17 cellular contexts compared by ENCODE assay signal in genomic region chr16:19875900-19876299, GRCh38. TPM values are rescaled to one million over a fixed set of nuclear protein-coding genes. Genes with fewer than 3 reads are reported as not detected.
A peak's percentile ranks its signal among the peaks of the same experiment; 100 is the strongest.
DNase-seq lines count a peak whose midpoint lies in the region; TF ChIP-seq lines count a peak whose summit lies in the region.
"Had no signal": no experiment of that assay in that cellular context is flagged by ENCODE, and none has a peak within 500 bp of the region (broad histone marks: within the 10 kb centered on the region; RNA-seq: fewer than 3 reads in every experiment).

No MANE protein-coding gene starts in this region.

- peaks cover 38% of the 10 kb centered on the region for H3K36me3 ChIP-seq in left ventricle myocardium inferior
- H3K36me3 ChIP-seq in neural progenitor cell, result no peaks in the 10 kb centered on the region
- H3K36me3 ChIP-seq in stomach, result peaks cover 9 to 41% (median 25%) of the 10 kb centered on the region in 4 donors

- H3K27ac Mint-ChIP-seq in neural progenitor cell, result no peak overlapping the region

- H3K4me3 Mint-ChIP-seq in neural progenitor cell, result no peak overlapping the region

- H3K27me3 ChIP-seq in left ventricle myocardium inferior (ENCODE audit: low read depth) (no peaks in the 10 kb centered on the region), dorsolateral prefrontal cortex (no peaks in the 10 kb centered on the region), neural progenitor cell (no peaks in the 10 kb centered on the region), stomach (no peaks in the 10 kb centered on the region)

- H3K4me3 ChIP-seq in left ventricle myocardium inferior, result peak overlapping the region; percentile 22
- H3K4me3 ChIP-seq in dorsolateral prefrontal cortex, result peak overlapping the region in 17 of 59 donors; percentile 7 to 91 (median 21)
- H3K4me3 ChIP-seq in neural progenitor cell, result no peak overlapping the region
- no peak overlapping the region for H3K4me3 ChIP-seq in stomach
- H3K4me3 ChIP-seq: A549 had no signal

- peaks cover 31% of the 10 kb centered on the region for H3K36me3 Mint-ChIP-seq in neural progenitor cell

- DNase-seq in left ventricle myocardium inferior (no peak), cardiac septum (ENCODE audit: low spot score) (no peak), dorsolateral prefrontal cortex (no peak), neural progenitor cell (ENCODE audit: low spot score) (peak; percentile 63), NAMALWA (ENCODE audit: low spot score) (no peak), stomach (no peak), AG20443 (ENCODE audit: low spot score) (no peak)
- DNase-seq: DND-41, GF-D8, H7, NCI-H187 treated with DMSO at 0.1 percent for 48 hours, NCI-H345, OCI-M1, RPMI8226, SIG-M5 had no signal

- no peak for TF ChIP-seq EP300 in stomach (IDR thresholded peaks at IDR 0.05)

- H2AFZ ChIP-seq in neural progenitor cell (replicated peaks), result no peak overlapping the region

- no peaks in the 10 kb centered on the region for H3K9me3 Mint-ChIP-seq in neural progenitor cell

- H3F3A ChIP-seq in neural progenitor cell (ENCODE audit: low read depth), result peaks cover 45% of the 10 kb centered on the region

- H3K27me3 Mint-ChIP-seq in neural progenitor cell (ENCODE audit: insufficient read depth, low read depth), result no peaks in the 10 kb centered on the region

- intact Hi-C loops in left ventricle myocardium inferior (cut with micrococcal nuclease), result loop anchor here (10.0 kb wide), 1 partner anchor 151 kb away; no protein-coding TSS in a partner anchor
- intact Hi-C loops in cardiac septum (cut with DNase I), result loop anchor here (2.0 kb wide), 1 partner anchor 69 kb away; no protein-coding TSS in a partner anchor
- intact Hi-C loops in dorsolateral prefrontal cortex (cut with DNase I), result loop anchor here in 1 of 2 donors (5.0 kb wide), 1 partner anchor 159 kb away; the partner anchor contains the start of genes IQCK and KNOP1
- intact Hi-C loops in stomach (cut with DNase I; ENCODE audit: low total_unique reads), result no loop called here

- H3K79me2 ChIP-seq in neural progenitor cell (ENCODE audit: low read depth), result peaks cover 99% of the 10 kb centered on the region

- H4K20me1 ChIP-seq in neural progenitor cell (ENCODE audit: low read depth), result peaks cover 54% of the 10 kb centered on the region

- H3K27ac ChIP-seq in left ventricle myocardium inferior (replicated peaks), result peak overlapping the region; percentile 97
- H3K27ac ChIP-seq in dorsolateral prefrontal cortex, result peak overlapping the region in 57 of 59 donors; percentile 19 to 99 (median 97)
- peak overlapping the region; percentile 77 for H3K27ac ChIP-seq in neural progenitor cell
- H3K27ac ChIP-seq in temporal lobe (ENCODE audit: low read depth, low read length), result peak overlapping the region; percentile 36
- H3K27ac ChIP-seq in stomach, result no peak overlapping the region
- H3K27ac ChIP-seq: A549 had no signal

- peak overlapping the region; percentile 49 for H3K4me2 ChIP-seq in neural progenitor cell
- H3K4me2 ChIP-seq: A549 had no signal

- H3K4me1 Mint-ChIP-seq in neural progenitor cell, result peaks cover 51% of the 10 kb centered on the region

- TF ChIP-seq POLR2A in stomach (IDR thresholded peaks at IDR 0.05), result no peak

- no peak for TF ChIP-seq CTCF in left ventricle myocardium inferior (IDR thresholded peaks at IDR 0.05; ENCODE audit: borderline replicate concordance)
- TF ChIP-seq CTCF in dorsolateral prefrontal cortex (IDR thresholded peaks at IDR 0.05 in 54 of 56, conservative IDR thresholded peaks at IDR 0.05 in 2 of 56; ENCODE audit: low read depth in 1 of 56, partially characterized antibody in 56 of 56), result no peak
- no peak for TF ChIP-seq CTCF in neural progenitor cell (IDR thresholded peaks at IDR 0.05)
- TF ChIP-seq CTCF in stomach (IDR thresholded peaks at IDR 0.05), result no peak

- 75 to 83% (median 78%) methylated on average over 6 of the region's 6 CpGs for WGBS in stomach, 5 donors

- H3K9ac ChIP-seq in neural progenitor cell, result no peak overlapping the region

- H3K4me1 ChIP-seq in left ventricle myocardium inferior (peaks cover 90% of the 10 kb centered on the region), neural progenitor cell (peaks cover 33% of the 10 kb centered on the region), stomach (peaks cover 13 to 49% (median 17%) of the 10 kb centered on the region in 4 donors)
- H3K4me1 ChIP-seq: A549 had no signal

- H3K9me3 ChIP-seq in left ventricle myocardium inferior (replicated peaks) (no peaks in the 10 kb centered on the region), neural progenitor cell (ENCODE audit: low read depth) (no peaks in the 10 kb centered on the region), stomach (no peaks in the 10 kb centered on the region)
- H3K9me3 ChIP-seq: A549 had no signal

RNA-seq across cellular contexts. Expression of gene GPRC5B, which starts 8.7 kb away (rescaled TPM):
- total RNA-seq in left ventricle myocardium inferior (82.3 TPM), cardiac septum (54.1 TPM), dorsolateral prefrontal cortex (1,000 to 10,000 TPM in 1 of 120 experiments, 100 to 1,000 TPM in 119; 255 to 1,354 (median 496) TPM), neural progenitor cell (ENCODE audit: low replicate concordance) (21.1 and 32.2 TPM in 2 replicates), temporal lobe (37.9 TPM), stomach (10 to 100 TPM in 3 of 5 donors, 1 to 10 TPM in 2; 6.1 to 77.2 (median 24.2) TPM)
- polyA plus RNA-seq in stomach, result 10 to 100 TPM; 16.3 to 30.3 (median 24.9) TPM

Comparison
In these comparisons a context has a peak if more than half of its experiments do, and no peak if none do; other contexts are left out.
1. H3K27ac ChIP-seq: peak in left ventricle myocardium inferior (single experiment), dorsolateral prefrontal cortex (57 of 59), neural progenitor cell (single experiment) and temporal lobe (single experiment); none in stomach (0 of 5).